In genomic region chr7:92631067-92631829, GRCh38 we compare ENCODE assay signal across 9 cellular contexts. TPM values are rescaled to one million over a fixed set of nuclear protein-coding genes. Genes with fewer than 3 reads are reported as not detected.
A peak's percentile ranks its signal among the peaks of the same experiment; 100 is the strongest.
DNase-seq lines count a peak whose midpoint lies in the region; ATAC-seq, FAIRE-seq and TF ChIP-seq lines count a peak whose summit lies in the region.
"Had no signal": no experiment of that assay in that cellular context is flagged by ENCODE, and none has a peak within 500 bp of the region (broad histone marks: within the 10 kb centered on the region; RNA-seq: fewer than 3 reads in every experiment).

No MANE protein-coding gene starts in this region.

- peak; percentile 57 for ATAC-seq in GM18861 (IDR thresholded peaks at IDR 0.05; ENCODE audit: unreplicated experiment)
- ATAC-seq in natural killer cell treated with Interleukin-12 subunit alpha and Interleukin-12 subunit beta and Interleukin-15 and Interleukin-18, amount 100 ng/mL, for 72 hours = peak; percentile 84 to 85

- no peak for TF ChIP-seq CTCF in HFFc6 (IDR thresholded peaks at IDR 0.05)
- TF ChIP-seq CTCF in RWPE1 (conservative IDR thresholded peaks at IDR 0.05; ENCODE audit: low read depth) = no peak

- DNase-seq in HFFc6 (no peak), RCC 7860 (ENCODE audit: low spot score) (peak; percentile 47), DMS114 treated with DMSO at 0.1 percent for 48 hours (lab: John Stamatoyannopoulos, UW; ENCODE audit: unreplicated experiment) (no peak), RWPE1 (ENCODE audit: low spot score) (no peak), GOT3 (lab: John Stamatoyannopoulos, UW) (no peak), amygdala (lab: John Stamatoyannopoulos, UW) (no peak)
- DNase-seq in natural killer cell treated with Interleukin-12 subunit alpha and Interleukin-12 subunit beta and Interleukin-15 and Interleukin-18, amount 100 ng/mL, for 72 hours (ENCODE audit: low spot score) = peak; percentile 84
- DNase-seq: uterus had no signal

- H3K27ac Mint-ChIP-seq in HFFc6 = peak overlapping the region; percentile 56
- H3K27ac Mint-ChIP-seq in natural killer cell treated with Interleukin-12 subunit alpha and Interleukin-12 subunit beta and Interleukin-15 and Interleukin-18, amount 100 ng/mL, for 72 hours = peak overlapping the region; percentile 95 to 96

- CTCF ChIA-PET in RWPE1 (lab: Yijun Ruan, JAX) = no interaction called here

- peaks cover 34% of the 10 kb centered on the region for H3K36me3 Mint-ChIP-seq in HFFc6 (ENCODE audit: low read depth)
- H3K36me3 Mint-ChIP-seq in natural killer cell treated with Interleukin-12 subunit alpha and Interleukin-12 subunit beta and Interleukin-15 and Interleukin-18, amount 100 ng/mL, for 72 hours = peaks cover 40% of the 10 kb centered on the region

- peaks cover 4% of the 10 kb centered on the region; the same call in 1 of the 2 replicates for H3K27me3 Mint-ChIP-seq in HFFc6 (ENCODE audit: insufficient read depth)
- no peaks in the 10 kb centered on the region for H3K27me3 Mint-ChIP-seq in natural killer cell treated with Interleukin-12 subunit alpha and Interleukin-12 subunit beta and Interleukin-15 and Interleukin-18, amount 100 ng/mL, for 72 hours

- POLR2A ChIA-PET in RWPE1 (lab: Yijun Ruan, JAX; ENCODE audit: low non-redundant PET) = no interaction called here

- FAIRE-seq in RCC 7860 (lab: Jason Lieb, UNC) = no peak

- H3K4me3 Mint-ChIP-seq in HFFc6 = no peak overlapping the region
- peak overlapping the region; percentile 73 for H3K4me3 Mint-ChIP-seq in natural killer cell treated with Interleukin-12 subunit alpha and Interleukin-12 subunit beta and Interleukin-15 and Interleukin-18, amount 100 ng/mL, for 72 hours

- H3K27ac ChIP-seq in RWPE1 = no peak overlapping the region
- H3K27ac ChIP-seq: uterus had no signal

- H3K4me1 Mint-ChIP-seq in HFFc6 (ENCODE audit: low read depth) = peaks cover 91% of the 10 kb centered on the region
- H3K4me1 Mint-ChIP-seq in natural killer cell treated with Interleukin-12 subunit alpha and Interleukin-12 subunit beta and Interleukin-15 and Interleukin-18, amount 100 ng/mL, for 72 hours (ENCODE audit: low read depth in 2 of 2) = peaks cover 65 to 90% of the 10 kb centered on the region in 2 donors

- H3K9me3 Mint-ChIP-seq in HFFc6 = no peaks in the 10 kb centered on the region
- peaks cover 15% of the 10 kb centered on the region for H3K9me3 Mint-ChIP-seq in natural killer cell treated with Interleukin-12 subunit alpha and Interleukin-12 subunit beta and Interleukin-15 and Interleukin-18, amount 100 ng/mL, for 72 hours

RNA-seq across cellular contexts. Expression of gene FAM133B, which starts 41.1 kb away (rescaled TPM):
- total RNA-seq in HFFc6 (2021; fragmentation: NEBNext Ultra II Directional; extraction: Animal tissue kit (Norgen Biotek cat#: 25700)) = 10 to 100 TPM; 13.2 to 19.8 (median 17.7) TPM
- total RNA-seq in natural killer cell treated with Interleukin-12 subunit alpha and Interleukin-12 subunit beta and Interleukin-15 and Interleukin-18, amount 100 ng/mL, for 72 hours = 10 to 100 TPM; 31.1 to 62.6 TPM

Comparison
In these comparisons a context has a peak if more than half of its experiments do, and no peak if none do; other contexts are left out.
1. DNase-seq: peak in RCC 7860 (single experiment) and natural killer cell treated with Interleukin-12 subunit alpha and Interleukin-12 subunit beta and Interleukin-15 and Interleukin-18, amount 100 ng/mL, for 72 hours (single experiment); none in HFFc6 (single experiment), DMS114 treated with DMSO at 0.1 percent for 48 hours (single experiment), RWPE1 (single experiment), GOT3 (single experiment) and amygdala (0 of 56).